Comparison of ENCODE assay signal across 8 cellular contexts in genomic region chr2:182650704-182651103, GRCh38.
A peak's percentile ranks its signal among the peaks of the same experiment; 100 is the strongest.
DNase-seq lines count a peak whose midpoint lies in the region; ATAC-seq, FAIRE-seq and TF ChIP-seq lines count a peak whose summit lies in the region.

No MANE protein-coding gene starts in this region.

- H3K36me3 ChIP-seq in psoas muscle (ENCODE audit: insufficient read depth in 1 of 2, low read depth in 1 of 2), result no peaks in the 10 kb centered on the region

- no peaks in the 10 kb centered on the region for H3K4me1 ChIP-seq in psoas muscle

- TF ChIP-seq CTCF in psoas muscle (IDR thresholded peaks at IDR 0.05), result peak; percentile 40

- DNase-seq in EH (ENCODE audit: low read depth), result peak; percentile 58
- peak; percentile 53 for DNase-seq in HTR-8/SVneo (ENCODE audit: insufficient read length, low spot score)
- peak; percentile 47 for DNase-seq in RCC 7860 (ENCODE audit: low spot score)
- peak; percentile 90 for DNase-seq in fibroblast of peridontal ligament (ENCODE audit: extremely low read depth)
- DNase-seq in psoas muscle, result no peak
- DNase-seq in head of caudate nucleus, result no peak
- no peak for DNase-seq in D341Med (ENCODE audit: low spot score)
- no peak for DNase-seq in nucleus accumbens (lab: John Stamatoyannopoulos, UW)

- H3K9me3 ChIP-seq in psoas muscle, result no peaks in the 10 kb centered on the region

- intact Hi-C loops in psoas muscle (cut with DNase I) (loop anchor here (5.0 kb wide), 1 partner anchor 463 kb away; no protein-coding TSS in a partner anchor), head of caudate nucleus (cut with DNase I) (loop anchor here (2.0 kb wide), 1 partner anchor 464 kb away; no protein-coding TSS in a partner anchor)

- H3K4me3 ChIP-seq in psoas muscle, result no peak overlapping the region

- H3K27ac ChIP-seq in psoas muscle, result no peak overlapping the region

- WGBS in psoas muscle, 3 donors, result 37 to 43% (median 39%) methylated on average over 4 of the region's 4 CpGs

- peak in 2 of 4 donors; percentile 46 to 54 for ATAC-seq in psoas muscle

- no peaks in the 10 kb centered on the region for H3K27me3 ChIP-seq in psoas muscle (ENCODE audit: insufficient read depth in 3 of 3, low read length in 2 of 3)

- FAIRE-seq in HTR-8/SVneo (lab: Jason Lieb, UNC) (no peak), RCC 7860 (lab: Jason Lieb, UNC) (peak; percentile 69)

Comparison
In these comparisons a context has a peak if more than half of its experiments do, and no peak if none do; other contexts are left out.
1. DNase-seq: peak in EH (single experiment), HTR-8/SVneo (single experiment), RCC 7860 (single experiment) and fibroblast of peridontal ligament (single experiment); none in psoas muscle (0 of 2), head of caudate nucleus (0 of 42), D341Med (single experiment) and nucleus accumbens (0 of 56).